8 cellular contexts compared by ENCODE assay signal in genomic region chr1:230104395-230105244, GRCh38. TPM values are rescaled to one million over a fixed set of nuclear protein-coding genes. Genes with fewer than 3 reads are reported as not detected.
DNase-seq lines count a peak whose midpoint lies in the region; TF ChIP-seq lines count a peak whose summit lies in the region.

No MANE protein-coding gene starts in this region.

- no peaks in the 10 kb centered on the region for H3K36me3 ChIP-seq in mammary epithelial cell (ENCODE audit: insufficient read depth, low read length)

- H4K20me1 ChIP-seq in mammary epithelial cell (ENCODE audit: insufficient read depth, low read length), result no peaks in the 10 kb centered on the region

- dilution Hi-C loops in mammary epithelial cell (cut with HindIII; ENCODE audit: low sequenced_read_pairs), result no loop called here

- in situ Hi-C loops in mammary epithelial cell (cut with MboI; ENCODE audit: low sequenced_read_pairs in 2 of 2), result no loop called here

- H2AFZ ChIP-seq in mammary epithelial cell (ENCODE audit: low read depth, low read length), result peak overlapping the region; percentile 16

- BruUV-seq in mammary epithelial cell (replicated peaks; lab: Mats Ljungman, UMichigan), result no TSS peak

- whole genome bisulfite sequencing in mammary epithelial cell (ENCODE audit: low coverage, missing lambda C conversion rate), result 10% methylated on average over 12 of the region's 19 CpGs

- no peaks in the 10 kb centered on the region for H3K9me3 ChIP-seq in mammary epithelial cell (replicated peaks; ENCODE audit: insufficient read depth, low read length)

- peak overlapping the region; percentile 18 for H3K9ac ChIP-seq in mammary epithelial cell (ENCODE audit: insufficient read depth, low read length)

- H3K4me2 ChIP-seq in mammary epithelial cell (ENCODE audit: insufficient read depth, low read depth, low read length), result peak overlapping the region; percentile 64

- CTCF ChIA-PET in mammary epithelial cell (lab: Charles Lee; ENCODE audit: low non-redundant PET), result interaction anchor here (0.7 kb wide), 1 partner anchor 270 kb away, joined by 3 read pairs; no protein-coding TSS in a partner anchor

- H3K27me3 ChIP-seq in mammary epithelial cell (ENCODE audit: insufficient read depth, low read length), result no peaks in the 10 kb centered on the region

- H3K79me2 ChIP-seq in mammary epithelial cell (ENCODE audit: insufficient read depth, low read length), result peaks cover 89% of the 10 kb centered on the region

- H3K4me3 ChIP-seq in HFF-Myc (replicated peaks; ENCODE audit: low read depth, low read length), result peak overlapping the region; percentile 10
- peak overlapping the region; percentile 29 for H3K4me3 ChIP-seq in WI38 (ENCODE audit: low read depth, low read length)
- H3K4me3 ChIP-seq in mammary epithelial cell (replicated peaks in 1 of 3; ENCODE audit: insufficient read depth in 1 of 3, low read depth in 2 of 3, low read length in 3 of 3), result peak overlapping the region in 1 of 3 experiments; percentile 12

- peak overlapping the region; percentile 75 for H3K27ac ChIP-seq in mammary epithelial cell (ENCODE audit: insufficient read depth, low read depth, low read length)

- intact Hi-C loops in mammary epithelial cell (cut with micrococcal nuclease), result loop anchor here (1.0 to 10.0 kb wide), 4 partner anchors 17 to 160 kb away; partner anchors contain the start of gene GALNT2

- TF ChIP-seq CTCF in HFF-Myc (IDR thresholded peaks at IDR 0.05; ENCODE audit: low read depth, low read length, missing control alignments) (no peak), WI38 (IDR thresholded peaks at IDR 0.05; ENCODE audit: low read depth, low read length) (no peak), mammary epithelial cell (conservative IDR thresholded peaks at IDR 0.05 in 1 of 2, IDR thresholded peaks at IDR 0.05 in 1 of 2; ENCODE audit: extremely low read depth in 1 of 2, insufficient read depth in 1 of 2, low read depth in 1 of 2, low read length in 2 of 2) (no peak)

- DNase-seq in GM03348 (ENCODE audit: low spot score) (peak; percentile 95), HFF-Myc (ENCODE audit: extremely low read depth, low read depth) (peak; percentile 95), NCI-H128 (lab: John Stamatoyannopoulos, UW; ENCODE audit: unreplicated experiment) (peak; percentile 41), mammary epithelial cell (peak; percentile 99), kidney tubule cell (ENCODE audit: low spot score) (peak; percentile 100)
- peak; percentile 62 to 74 for DNase-seq in stimulated activated CD4-positive, alpha-beta T cell treated with anti-CD3 and anti-CD28 coated beads, Interleukin-1b, Interleukin-23, amount 100 ng/mL, for 4 hours (ENCODE audit: low read depth in 2 of 2)
- no peak for DNase-seq in effector CD8-positive, alpha-beta T cell (lab: John Stamatoyannopoulos, UW)

- H3K4me1 ChIP-seq in mammary epithelial cell (ENCODE audit: insufficient read depth, low read length), result peaks cover 36% of the 10 kb centered on the region

RNA-seq across cellular contexts. Expression of gene GALNT2, which starts 37.6 kb away (rescaled TPM):
- 100 to 1,000 TPM; 117 to 125 TPM for total RNA-seq in mammary epithelial cell
- polyA plus RNA-seq in mammary epithelial cell, result 93.3 TPM
- 83.5 TPM for polyA minus RNA-seq in mammary epithelial cell
